Comparison of ENCODE assay signal across 20 cellular contexts in genomic region chr6:146305098-146305497, GRCh38.
DNase-seq lines count a peak whose midpoint lies in the region; ATAC-seq, FAIRE-seq and TF ChIP-seq lines count a peak whose summit lies in the region.
"Had no signal": no experiment of that assay in that cellular context is flagged by ENCODE, and none has a peak within 500 bp of the region (broad histone marks: within the 10 kb centered on the region; RNA-seq: fewer than 3 reads in every experiment).

No MANE protein-coding gene starts in this region.

- POLR2A ChIA-PET in HepG2 (lab: Yijun Ruan, JAX), result no interaction called here

- no peaks in the 10 kb centered on the region for H3K27me3 Mint-ChIP-seq in natural killer cell treated with Interleukin-12 subunit alpha and Interleukin-12 subunit beta and Interleukin-15 and Interleukin-18, amount 100 ng/mL, for 72 hours
- H3K27me3 Mint-ChIP-seq: activated CD4-positive, alpha-beta T cell treated with anti-CD3 and anti-CD28 coated beads, Interleukin-2, amount 10 ng/mL, durations not matched to agents 7 days and 5 days; brain; memory B cell; T-cell had no signal

- TF ChIP-seq CTCF in right lobe of liver (IDR thresholded peaks at IDR 0.05) (no peak), HepG2 (CRISPR knock-in tag; IDR thresholded peaks at IDR 0.05) (no peak), lower lobe of right lung (IDR thresholded peaks at IDR 0.05) (no peak)

- in situ Hi-C loops in HepG2 (cut with HindIII; ENCODE audit: extremely low pct_ligation_motif_present, low pct_unique_long_range_greater_than_20kb), result no loop called here

- H3K27ac Mint-ChIP-seq in natural killer cell treated with Interleukin-12 subunit alpha and Interleukin-12 subunit beta and Interleukin-15 and Interleukin-18, amount 100 ng/mL, for 72 hours, result no peak overlapping the region
- H3K27ac Mint-ChIP-seq: activated CD4-positive, alpha-beta T cell treated with anti-CD3 and anti-CD28 coated beads, Interleukin-2, amount 10 ng/mL, durations not matched to agents 7 days and 5 days; activated T-helper 2 cell treated with anti-CD3 and anti-CD28 coated beads, Interferon-gamma antibody, Interleukin-2, Interleukin-4, amounts not matched to agents 10 μg/mL and 5 μg/mL and 100 μg/mL, durations not matched to agents 14 hours and 24 hours and 36 hours; brain; memory B cell; T-cell had no signal

- TF ChIP-seq EP300 in HepG2 (IDR thresholded peaks at IDR 0.05; ENCODE audit: low read depth in 2 of 2, low read length in 2 of 2), result no peak
- no peak for TF ChIP-seq EP300 in HepG2 (CRISPR knock-in tag; IDR thresholded peaks at IDR 0.05; ENCODE audit: borderline replicate concordance)

- H3K9me3 ChIP-seq in right lobe of liver (no peaks in the 10 kb centered on the region), HepG2 (ENCODE audit: low read length) (no peaks in the 10 kb centered on the region), lower lobe of right lung (no peaks in the 10 kb centered on the region)
- H3K9me3 ChIP-seq: ovary had no signal

- ATAC-seq in right lobe of liver, result peak; percentile 22 to 63 (median 38)
- ATAC-seq in HepG2, result no peak
- peak; percentile 51 to 62 for ATAC-seq in lower lobe of right lung
- ATAC-seq in natural killer cell treated with Interleukin-12 subunit alpha and Interleukin-12 subunit beta and Interleukin-15 and Interleukin-18, amount 100 ng/mL, for 72 hours, result no peak
- ATAC-seq in GM18873 (IDR thresholded peaks at IDR 0.05; ENCODE audit: low FRiP score, unreplicated experiment), result no peak
- ATAC-seq: T-cell had no signal

- H3K36me3 Mint-ChIP-seq in natural killer cell treated with Interleukin-12 subunit alpha and Interleukin-12 subunit beta and Interleukin-15 and Interleukin-18, amount 100 ng/mL, for 72 hours, result no peaks in the 10 kb centered on the region
- H3K36me3 Mint-ChIP-seq: brain, memory B cell, T-cell had no signal

- H3K4me1 ChIP-seq in right lobe of liver (no peaks in the 10 kb centered on the region), HepG2 (ENCODE audit: insufficient read depth, low read length) (no peaks in the 10 kb centered on the region), lower lobe of right lung (no peaks in the 10 kb centered on the region)

- H3K4me1 Mint-ChIP-seq in natural killer cell treated with Interleukin-12 subunit alpha and Interleukin-12 subunit beta and Interleukin-15 and Interleukin-18, amount 100 ng/mL, for 72 hours (ENCODE audit: low read depth in 2 of 2), result no peaks in the 10 kb centered on the region
- H3K4me1 Mint-ChIP-seq: activated CD4-positive, alpha-beta T cell treated with anti-CD3 and anti-CD28 coated beads, Interleukin-2, amount 10 ng/mL, durations not matched to agents 7 days and 5 days; memory B cell; T-cell had no signal

- 0% methylated on average over 1 of the region's 1 CpG for WGBS in right lobe of liver (ENCODE audit: insufficient coverage, low coverage, low lambda C conversion rate, missing lambda C conversion rate)
- 0% methylated on average over 1 of the region's 1 CpG for WGBS in HepG2 (ENCODE audit: low lambda C conversion rate)

- BruUV-seq in HepG2 (replicated peaks; lab: Mats Ljungman, UMichigan), result no TSS peak

- H3K4me3 Mint-ChIP-seq in natural killer cell treated with Interleukin-12 subunit alpha and Interleukin-12 subunit beta and Interleukin-15 and Interleukin-18, amount 100 ng/mL, for 72 hours, result no peak overlapping the region
- H3K4me3 Mint-ChIP-seq: activated CD4-positive, alpha-beta T cell treated with anti-CD3 and anti-CD28 coated beads, Interleukin-2, amount 10 ng/mL, durations not matched to agents 7 days and 5 days; brain; memory B cell; T-cell had no signal

- H3K4me3 ChIP-seq in right lobe of liver, result no peak overlapping the region
- H3K4me3 ChIP-seq in HepG2 (replicated peaks in 1 of 3; ENCODE audit: insufficient read depth in 1 of 3, low read depth in 2 of 3, low read length in 3 of 3), result no peak overlapping the region
- H3K4me3 ChIP-seq in lower lobe of right lung, result no peak overlapping the region
- H3K4me3 ChIP-seq: ovary had no signal

- FAIRE-seq in HepG2 (lab: Jason Lieb, UNC), result no peak
- FAIRE-seq: keratinocyte, urothelium cell line had no signal

- no peak for DNase-seq in right lobe of liver
- DNase-seq in HepG2 (ENCODE audit: low spot score), result no peak
- peak; percentile 20 for DNase-seq in UCSD-AML1 (lab: John Stamatoyannopoulos, UW; ENCODE audit: unreplicated experiment)
- no peak for DNase-seq in lower lobe of right lung
- no peak for DNase-seq in natural killer cell treated with Interleukin-12 subunit alpha and Interleukin-12 subunit beta and Interleukin-15 and Interleukin-18, amount 100 ng/mL, for 72 hours (ENCODE audit: low spot score)
- no peak for DNase-seq in islet precursor cell
- DNase-seq in AG20443 (ENCODE audit: low spot score), result no peak
- DNase-seq: activated CD4-positive, alpha-beta T cell treated with anti-CD3 and anti-CD28 coated beads, Interleukin-2, amount 10 ng/mL, durations not matched to agents 7 days and 5 days; KBM-7; NCI-H2081 treated with DMSO at 0.1 percent for 48 hours; NCI-H510A; ovary; T-cell had no signal

- no peak overlapping the region for H3K27ac ChIP-seq in right lobe of liver
- no peak overlapping the region for H3K27ac ChIP-seq in HepG2 (ENCODE audit: extremely low read length, insufficient read depth, low read length)
- no peak overlapping the region for H3K27ac ChIP-seq in lower lobe of right lung
- H3K27ac ChIP-seq: C4-2B, ovary had no signal

- TF ChIP-seq RAD21 in HepG2 (CRISPR knock-in tag; IDR thresholded peaks at IDR 0.05), result no peak

- no peak overlapping the region for H3K4me2 ChIP-seq in HepG2 (ENCODE audit: low read depth, low read length)

- no peaks in the 10 kb centered on the region for H3K36me3 ChIP-seq in right lobe of liver
- no peaks in the 10 kb centered on the region for H3K36me3 ChIP-seq in HepG2 (replicated peaks in 1 of 2; ENCODE audit: control insufficient read depth in 1 of 2, insufficient read depth in 2 of 2, low read length in 2 of 2)
- H3K36me3 ChIP-seq in lower lobe of right lung, result no peaks in the 10 kb centered on the region
- H3K36me3 ChIP-seq: ovary had no signal

- H4K20me1 ChIP-seq in HepG2 (ENCODE audit: insufficient read depth, low read length), result no peaks in the 10 kb centered on the region

- H3K9me3 Mint-ChIP-seq in natural killer cell treated with Interleukin-12 subunit alpha and Interleukin-12 subunit beta and Interleukin-15 and Interleukin-18, amount 100 ng/mL, for 72 hours, result peaks cover 5% of the 10 kb centered on the region
- H3K9me3 Mint-ChIP-seq: activated CD4-positive, alpha-beta T cell treated with anti-CD3 and anti-CD28 coated beads, Interleukin-2, amount 10 ng/mL, durations not matched to agents 7 days and 5 days; activated T-helper 2 cell treated with anti-CD3 and anti-CD28 coated beads, Interferon-gamma antibody, Interleukin-2, Interleukin-4, amounts not matched to agents 10 μg/mL and 5 μg/mL and 100 μg/mL, durations not matched to agents 14 hours and 24 hours and 36 hours; brain; T-cell had no signal

- no peak overlapping the region for H2AFZ ChIP-seq in HepG2 (ENCODE audit: low read length)

- TF ChIP-seq POLR2A in right lobe of liver (IDR thresholded peaks at IDR 0.05), result no peak
- no peak for TF ChIP-seq POLR2A in HepG2 (IDR thresholded peaks at IDR 0.05; ENCODE audit: insufficient read depth in 1 of 2, low read depth in 2 of 2, low read length in 2 of 2)

- CTCF ChIA-PET in HepG2 (lab: Yijun Ruan, JAX; ENCODE audit: low intra/inter-chr PET ratio, low total read pairs), result no interaction called here

- H3K27me3 ChIP-seq in right lobe of liver (no peaks in the 10 kb centered on the region), HepG2 (ENCODE audit: control insufficient read depth in 1 of 2, insufficient read depth in 2 of 2, low read length in 2 of 2) (no peaks in the 10 kb centered on the region), lower lobe of right lung (ENCODE audit: low read depth) (no peaks in the 10 kb centered on the region)
- H3K27me3 ChIP-seq: ovary had no signal

- no peak overlapping the region for H3K9ac ChIP-seq in HepG2 (ENCODE audit: insufficient read depth, low read depth, low read length)

- H3K79me2 ChIP-seq in HepG2 (ENCODE audit: insufficient read depth, low read length), result no peaks in the 10 kb centered on the region

- intact Hi-C loops in right lobe of liver (cut with DNase I), result no loop called here
- intact Hi-C loops in HepG2 (cut with micrococcal nuclease; ENCODE audit: unreplicated experiment), result no loop called here
- intact Hi-C loops in lower lobe of right lung (cut with DNase I), result no loop called here

TF ChIP-seq in HepG2, 621 proteins besides CTCF, POLR2A, EP300 and RAD21:
- no peak for TF ChIP-seq ZNF510 (CRISPR knock-in tag; IDR thresholded peaks at IDR 0.05; ENCODE audit: low read depth)
- no peak for TF ChIP-seq POGK (CRISPR knock-in tag; conservative IDR thresholded peaks at IDR 0.05)
- TF ChIP-seq SOX13 (IDR thresholded peaks at IDR 0.05), result no peak
- TF ChIP-seq SOX13 (CRISPR knock-in tag; conservative IDR thresholded peaks at IDR 0.05 in 1 of 2, IDR thresholded peaks at IDR 0.05 in 1 of 2), result 0 out of 4 replicates have a peak, but pooled peaks of 1 of the 2 experiments have one; percentile 29
TF ChIP-seq in HepG2: peak in this region for 1.

Comparison
In these comparisons a context has a peak if more than half of its experiments do, and no peak if none do; other contexts are left out.
1. ATAC-seq: peak in right lobe of liver (4 of 4) and lower lobe of right lung (2 of 2); none in HepG2 (single experiment), natural killer cell treated with Interleukin-12 subunit alpha and Interleukin-12 subunit beta and Interleukin-15 and Interleukin-18, amount 100 ng/mL, for 72 hours (0 of 2) and GM18873 (single experiment).